In genomic region chr2:151363709-151364108, GRCh38 we compare ENCODE assay signal across 8 cellular contexts. TPM values are rescaled to one million over a fixed set of nuclear protein-coding genes. Genes with fewer than 3 reads are reported as not detected.
DNase-seq lines count a peak whose midpoint lies in the region; ATAC-seq and FAIRE-seq lines count a peak whose summit lies in the region.

No MANE protein-coding gene starts in this region.

- no peaks in the 10 kb centered on the region for H3K9me3 ChIP-seq in small intestine (ENCODE audit: control insufficient read depth, low read depth)

- H3K27me3 ChIP-seq in small intestine (ENCODE audit: control insufficient read depth in 2 of 2, insufficient read depth in 2 of 2, low read length in 2 of 2), result no peaks in the 10 kb centered on the region

- no peak overlapping the region for H3K4me3 Mint-ChIP-seq in stimulated activated memory B cell treated with anti-CD40 and anti-IgM and Interleukin-4, amounts not matched to agents 10 μg/mL and 1 μg/mL and 100 μg/mL, for 72 hours

- peak; percentile 74 for ATAC-seq in GM19397 (IDR thresholded peaks at IDR 0.05; ENCODE audit: unreplicated experiment)
- ATAC-seq in HG03460 (IDR thresholded peaks at IDR 0.05; ENCODE audit: unreplicated experiment), result peak; percentile 79
- ATAC-seq in stimulated activated memory B cell treated with anti-CD40 and anti-IgM and Interleukin-4, amounts not matched to agents 10 μg/mL and 1 μg/mL and 100 μg/mL, for 72 hours, result peak; percentile 74

- H3K27ac Mint-ChIP-seq in stimulated activated memory B cell treated with anti-CD40 and anti-IgM and Interleukin-4, amounts not matched to agents 10 μg/mL and 1 μg/mL and 100 μg/mL, for 72 hours, result no peak overlapping the region

- no peak overlapping the region for H3K27ac ChIP-seq in small intestine (ENCODE audit: low read depth in 1 of 2, low read length in 1 of 2)

- no peaks in the 10 kb centered on the region for H3K4me1 ChIP-seq in small intestine (ENCODE audit: control insufficient read depth in 2 of 2, insufficient read depth in 1 of 2, low read depth in 1 of 2, low read length in 1 of 2)

- peaks cover 6% of the 10 kb centered on the region for H3K4me1 Mint-ChIP-seq in stimulated activated memory B cell treated with anti-CD40 and anti-IgM and Interleukin-4, amounts not matched to agents 10 μg/mL and 1 μg/mL and 100 μg/mL, for 72 hours

- 62 to 76% (median 67%) methylated on average over 8 of the region's 8 CpGs for WGBS in small intestine, 3 donors

- H3K36me3 Mint-ChIP-seq in stimulated activated memory B cell treated with anti-CD40 and anti-IgM and Interleukin-4, amounts not matched to agents 10 μg/mL and 1 μg/mL and 100 μg/mL, for 72 hours, result no peaks in the 10 kb centered on the region

- H3K36me3 ChIP-seq in small intestine (ENCODE audit: control insufficient read depth in 2 of 2, insufficient read depth in 2 of 2, low read length in 2 of 2), result no peaks in the 10 kb centered on the region

- DNase-seq in fibroblast of gingiva (ENCODE audit: low read depth), result peak; percentile 82
- DNase-seq in activated effector memory CD4-positive, alpha-beta T cell treated with anti-CD3 and anti-CD28 coated beads, Interleukin-2, amount 50 U/mL, for 16 hours, result no peak
- DNase-seq in small intestine, result no peak
- no peak for DNase-seq in GOT3 (lab: John Stamatoyannopoulos, UW)
- DNase-seq in NCI-H446 treated with DMSO at 0.1 percent for 48 hours (lab: John Stamatoyannopoulos, UW), result no peak

- H3K4me3 ChIP-seq in small intestine (ENCODE audit: low read depth in 1 of 2, low read length in 2 of 2), result no peak overlapping the region

- no peaks in the 10 kb centered on the region for H3K27me3 Mint-ChIP-seq in stimulated activated memory B cell treated with anti-CD40 and anti-IgM and Interleukin-4, amounts not matched to agents 10 μg/mL and 1 μg/mL and 100 μg/mL, for 72 hours

- H3K9me3 Mint-ChIP-seq in stimulated activated memory B cell treated with anti-CD40 and anti-IgM and Interleukin-4, amounts not matched to agents 10 μg/mL and 1 μg/mL and 100 μg/mL, for 72 hours, result peaks cover 3% of the 10 kb centered on the region

- no peak for FAIRE-seq in small intestine (lab: Jason Lieb, UNC)

RNA-seq across cellular contexts. Expression of gene TNFAIP6, which starts 6.3 kb away (rescaled TPM):
- 1 to 10 TPM in 1 of 3 donors, under 1 TPM in 1, not detected in 1; 0.67 to 1.2 TPM for polyA plus RNA-seq in small intestine

RNA-seq across cellular contexts. Expression of gene RIF1, which starts 46.0 kb away (rescaled TPM):
- 1 to 10 TPM; 1.9 to 4.2 (median 2.0) TPM for polyA plus RNA-seq in small intestine
